23 cellular contexts compared by ENCODE assay signal in the genomic region with DNA sequence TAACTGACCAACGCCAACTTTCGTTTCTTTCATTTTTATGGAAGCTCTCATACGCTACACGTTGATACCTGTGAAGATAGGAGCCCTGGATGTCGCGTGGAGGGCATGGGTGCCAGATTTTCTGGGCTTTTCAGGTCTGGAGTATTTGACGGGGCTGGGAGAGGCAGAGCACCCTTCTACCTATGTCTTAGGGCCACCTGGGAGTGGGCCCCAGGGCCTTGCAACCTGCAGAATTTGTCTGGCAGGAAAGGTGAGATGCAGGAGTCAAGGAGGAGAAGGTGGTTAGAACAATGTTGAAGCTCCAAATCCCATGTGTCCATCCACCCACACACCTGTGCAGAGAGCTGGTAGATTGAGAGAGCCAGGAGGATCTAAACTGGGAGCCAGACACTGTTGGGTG. TPM values are rescaled to one million over a fixed set of nuclear protein-coding genes. Genes with fewer than 3 reads are reported as not detected.
DNase-seq lines count a peak whose midpoint lies in the region; ATAC-seq, FAIRE-seq and TF ChIP-seq lines count a peak whose summit lies in the region.
"Had no signal": no experiment of that assay in that cellular context is flagged by ENCODE, and none has a peak within 500 bp of the region (broad histone marks: within the 10 kb centered on the region; RNA-seq: fewer than 3 reads in every experiment).

No MANE protein-coding gene starts in this region.

- no peak for TF ChIP-seq CTCF in activated CD8-positive, alpha-beta T cell treated with anti-CD3 and anti-CD28 coated beads for 36 hours (IDR thresholded peaks at IDR 0.05)
- TF ChIP-seq CTCF in VCaP (conservative IDR thresholded peaks at IDR 0.05) (no peak), kidney (IDR thresholded peaks at IDR 0.05; ENCODE audit: borderline replicate concordance, extremely low read depth, insufficient read depth) (no peak), OCI-LY7 (conservative IDR thresholded peaks at IDR 0.05; ENCODE audit: low read length) (no peak)

- no peaks in the 10 kb centered on the region for H3K27me3 ChIP-seq in CD4-positive, alpha-beta memory T cell (ENCODE audit: insufficient read depth, low read length)

- peaks cover 50% of the 10 kb centered on the region for H3K4me1 ChIP-seq in CD4-positive, alpha-beta memory T cell (ENCODE audit: insufficient read depth, low read length)
- peaks cover 0 to 11% of the 10 kb centered on the region in 2 donors for H3K4me1 ChIP-seq in kidney (ENCODE audit: control insufficient read depth in 1 of 2, insufficient read depth in 1 of 2, low read depth in 1 of 2, low read length in 2 of 2)
- peaks cover 4% of the 10 kb centered on the region for H3K4me1 ChIP-seq in OCI-LY7 (ENCODE audit: insufficient read depth, low read length, poor library complexity, severe bottlenecking)

- no peak overlapping the region for H3K4me3 ChIP-seq in CD4-positive, alpha-beta memory T cell (ENCODE audit: low read length in 2 of 2)
- H3K4me3 ChIP-seq in kidney (ENCODE audit: low read length in 2 of 2) = no peak overlapping the region
- no peak overlapping the region for H3K4me3 ChIP-seq in OCI-LY7 (ENCODE audit: low read depth, low read length, poor library complexity, severe bottlenecking)
- H3K4me3 ChIP-seq: GM23338, PC-9 had no signal

- DNase-seq in activated CD8-positive, alpha-beta T cell treated with anti-CD3 and anti-CD28 coated beads, Interleukin-2, amount 10 ng/mL, durations not matched to agents 7 days and 5 days = no peak
- DNase-seq in activated CD8-positive, alpha-beta T cell treated with anti-CD3 and anti-CD28 coated beads for 36 hours = no peak
- no peak for DNase-seq in CD4-positive, alpha-beta memory T cell
- DNase-seq in kidney = peak; percentile 29
- no peak for DNase-seq in OCI-LY7 (ENCODE audit: low spot score)
- DNase-seq: 8988T, ACHN, Caco-2, H9, KBM-7, MV-4-11, NCI-H1105, NCI-H1436 treated with DMSO at 0.1 percent for 48 hours, NCI-H187 treated with DMSO at 0.1 percent for 48 hours, NCI-H446, NCI-H524 treated with DMSO at 0.1 percent for 48 hours, NCI-H774, PC-9, SHP77 treated with DMSO at 0.1 percent for 48 hours had no signal

- H3K36me3 Mint-ChIP-seq in activated CD8-positive, alpha-beta T cell treated with anti-CD3 and anti-CD28 coated beads, Interleukin-2, amount 10 ng/mL, durations not matched to agents 7 days and 5 days (ENCODE audit: low read depth) = no peaks in the 10 kb centered on the region
- H3K36me3 Mint-ChIP-seq in activated CD8-positive, alpha-beta T cell treated with anti-CD3 and anti-CD28 coated beads for 36 hours (ENCODE audit: low read depth) = no peaks in the 10 kb centered on the region
- no peaks in the 10 kb centered on the region for H3K36me3 Mint-ChIP-seq in CD4-positive, alpha-beta memory T cell

- no peaks in the 10 kb centered on the region for H3K36me3 ChIP-seq in CD4-positive, alpha-beta memory T cell (ENCODE audit: insufficient read depth, low read length)
- H3K36me3 ChIP-seq in kidney (ENCODE audit: control insufficient read depth in 1 of 2, insufficient read depth in 2 of 2, low read length in 2 of 2) (no peaks in the 10 kb centered on the region), OCI-LY7 (ENCODE audit: insufficient read depth, low read length) (no peaks in the 10 kb centered on the region)

- no peaks in the 10 kb centered on the region for H3K9me2 ChIP-seq in OCI-LY7 (ENCODE audit: insufficient read depth, low read length)

- no peak overlapping the region for H3K4me2 ChIP-seq in OCI-LY7 (ENCODE audit: low read length)
- H3K4me2 ChIP-seq: GM23338, PC-9 had no signal

- no peaks in the 10 kb centered on the region for H3K79me2 ChIP-seq in OCI-LY7 (ENCODE audit: insufficient read depth, low read depth, low read length)

- H3K9me3 Mint-ChIP-seq in activated CD8-positive, alpha-beta T cell treated with anti-CD3 and anti-CD28 coated beads, Interleukin-2, amount 10 ng/mL, durations not matched to agents 7 days and 5 days (ENCODE audit: insufficient read depth) = no peaks in the 10 kb centered on the region
- no peaks in the 10 kb centered on the region for H3K9me3 Mint-ChIP-seq in activated CD8-positive, alpha-beta T cell treated with anti-CD3 and anti-CD28 coated beads for 36 hours
- peaks cover 0 to 2% (median 0%) of the 10 kb centered on the region in 8 donors for H3K9me3 Mint-ChIP-seq in CD4-positive, alpha-beta memory T cell
- H3K9me3 Mint-ChIP-seq: H9 had no signal

- no peak for FAIRE-seq in kidney (lab: Jason Lieb, UNC)
- FAIRE-seq: G401.6 had no signal

- peaks cover 4% of the 10 kb centered on the region for H3K27me3 Mint-ChIP-seq in activated CD8-positive, alpha-beta T cell treated with anti-CD3 and anti-CD28 coated beads, Interleukin-2, amount 10 ng/mL, durations not matched to agents 7 days and 5 days (ENCODE audit: low read depth)
- no peaks in the 10 kb centered on the region for H3K27me3 Mint-ChIP-seq in activated CD8-positive, alpha-beta T cell treated with anti-CD3 and anti-CD28 coated beads for 36 hours
- H3K27me3 Mint-ChIP-seq in CD4-positive, alpha-beta memory T cell = peaks cover 0 to 4% of the 10 kb centered on the region in 2 donors

- no peak for ATAC-seq in activated CD8-positive, alpha-beta T cell treated with anti-CD3 and anti-CD28 coated beads, Interleukin-2, amount 10 ng/mL, durations not matched to agents 7 days and 5 days
- ATAC-seq in activated CD8-positive, alpha-beta T cell treated with anti-CD3 and anti-CD28 coated beads for 36 hours = no peak
- no peak for ATAC-seq in GM21423 (IDR thresholded peaks at IDR 0.05; ENCODE audit: unreplicated experiment)
- ATAC-seq: GM23338 had no signal

- H3K9me3 ChIP-seq in CD4-positive, alpha-beta memory T cell (ENCODE audit: control insufficient read depth in 1 of 2, low read length in 2 of 2) = no peaks in the 10 kb centered on the region
- H3K9me3 ChIP-seq in kidney (ENCODE audit: control insufficient read depth in 1 of 2, low read length in 2 of 2) = no peaks in the 10 kb centered on the region
- H3K9me3 ChIP-seq in OCI-LY7 (ENCODE audit: low read length) = no peaks in the 10 kb centered on the region
- H3K9me3 ChIP-seq: Caco-2 had no signal

- no peak overlapping the region for H3K9ac ChIP-seq in kidney (ENCODE audit: low read length in 2 of 2)

- CTCF ChIA-PET in activated CD8-positive, alpha-beta T cell treated with anti-CD3 and anti-CD28 coated beads, Interleukin-2, amount 10 ng/mL, durations not matched to agents 7 days and 5 days (lab: Charles Lee) = no interaction called here
- CTCF ChIA-PET in activated CD8-positive, alpha-beta T cell treated with anti-CD3 and anti-CD28 coated beads for 36 hours (lab: Charles Lee) = no interaction called here
- CTCF ChIA-PET in CD4-positive, alpha-beta memory T cell (lab: Charles Lee; ENCODE audit: partially characterized antibody) = interaction anchor here (0.7 to 1.0 kb wide), 2 partner anchors 10 to 28 kb away, joined by 3 read pairs; partner anchors contain the start of gene PCMTD2
- CTCF ChIA-PET in OCI-LY7 (lab: Charles Lee; ENCODE audit: unreplicated experiment) = no interaction called here

- no peak overlapping the region for H3K27ac ChIP-seq in CD4-positive, alpha-beta memory T cell (ENCODE audit: low read depth, low read length)
- peak overlapping the region; percentile 91 for H3K27ac ChIP-seq in VCaP
- no peak overlapping the region for H3K27ac ChIP-seq in kidney (ENCODE audit: low read depth in 2 of 2, low read length in 2 of 2)
- H3K27ac ChIP-seq in OCI-LY7 (ENCODE audit: low read depth, low read length, poor library complexity, severe bottlenecking) = no peak overlapping the region
- H3K27ac ChIP-seq: PC-9 had no signal

- no TSS peak for BruUV-seq in OCI-LY7 (replicated peaks; lab: Mats Ljungman, UMichigan)

- peaks cover 3% of the 10 kb centered on the region for H3K4me1 Mint-ChIP-seq in activated CD8-positive, alpha-beta T cell treated with anti-CD3 and anti-CD28 coated beads, Interleukin-2, amount 10 ng/mL, durations not matched to agents 7 days and 5 days (ENCODE audit: low read depth)
- H3K4me1 Mint-ChIP-seq in activated CD8-positive, alpha-beta T cell treated with anti-CD3 and anti-CD28 coated beads for 36 hours (ENCODE audit: low read depth) = peaks cover 19% of the 10 kb centered on the region
- H3K4me1 Mint-ChIP-seq in CD4-positive, alpha-beta memory T cell = peaks cover 19 to 58% (median 37%) of the 10 kb centered on the region in 4 donors

- no peaks in the 10 kb centered on the region for H4K20me1 ChIP-seq in OCI-LY7 (ENCODE audit: insufficient read depth, low read length)

- H3K4me3 Mint-ChIP-seq in activated CD8-positive, alpha-beta T cell treated with anti-CD3 and anti-CD28 coated beads, Interleukin-2, amount 10 ng/mL, durations not matched to agents 7 days and 5 days = no peak overlapping the region
- no peak overlapping the region for H3K4me3 Mint-ChIP-seq in activated CD8-positive, alpha-beta T cell treated with anti-CD3 and anti-CD28 coated beads for 36 hours
- H3K4me3 Mint-ChIP-seq in CD4-positive, alpha-beta memory T cell = peak overlapping the region in 5 of 8 donors; percentile 3 to 75 (median 50)
- H3K4me3 Mint-ChIP-seq: GM23338, H9 had no signal

- no peak overlapping the region for H2AFZ ChIP-seq in OCI-LY7 (ENCODE audit: low read length)
- H2AFZ ChIP-seq: GM23338, PC-9 had no signal

- intact Hi-C loops in activated CD8-positive, alpha-beta T cell treated with anti-CD3 and anti-CD28 coated beads for 36 hours (cut with micrococcal nuclease) = no loop called here
- intact Hi-C loops in CD4-positive, alpha-beta memory T cell (cut with micrococcal nuclease) = no loop called here
- intact Hi-C loops in kidney (cut with DNase I) (no loop called here), OCI-LY7 (cut with micrococcal nuclease; ENCODE audit: unreplicated experiment) (no loop called here)

- POLR2A ChIA-PET in activated CD8-positive, alpha-beta T cell treated with anti-CD3 and anti-CD28 coated beads, Interleukin-2, amount 10 ng/mL, durations not matched to agents 7 days and 5 days (lab: Charles Lee) = no interaction called here
- POLR2A ChIA-PET in activated CD8-positive, alpha-beta T cell treated with anti-CD3 and anti-CD28 coated beads for 36 hours (lab: Charles Lee) = no interaction called here
- POLR2A ChIA-PET in CD4-positive, alpha-beta memory T cell (lab: Charles Lee; ENCODE audit: partially characterized antibody) = interaction anchor here (1.6 to 2.0 kb wide), 2 partner anchors 12 to 28 kb away, joined by 4 to 9 read pairs; partner anchors contain the start of gene PCMTD2
- POLR2A ChIA-PET in OCI-LY7 (lab: Charles Lee) = no interaction called here

- H3K27ac Mint-ChIP-seq in activated CD8-positive, alpha-beta T cell treated with anti-CD3 and anti-CD28 coated beads, Interleukin-2, amount 10 ng/mL, durations not matched to agents 7 days and 5 days = peak overlapping the region; percentile 50
- no peak overlapping the region for H3K27ac Mint-ChIP-seq in activated CD8-positive, alpha-beta T cell treated with anti-CD3 and anti-CD28 coated beads for 36 hours
- peak overlapping the region; percentile 25 to 91 (median 59) for H3K27ac Mint-ChIP-seq in CD4-positive, alpha-beta memory T cell
- H3K27ac Mint-ChIP-seq: GM23338, H9 had no signal

RNA-seq across cellular contexts. Expression of gene PCMTD2, which starts 27.5 kb away (rescaled TPM):
- 10 to 100 TPM; 32.0 to 33.2 TPM for total RNA-seq in activated CD8-positive, alpha-beta T cell treated with anti-CD3 and anti-CD28 coated beads, Interleukin-2, amount 10 ng/mL, durations not matched to agents 7 days and 5 days
- total RNA-seq in activated CD8-positive, alpha-beta T cell treated with anti-CD3 and anti-CD28 coated beads for 36 hours = 10 to 100 TPM; 26.0 to 28.6 TPM
- 100 to 1,000 TPM; 187 to 196 TPM for total RNA-seq in CD4-positive, alpha-beta memory T cell
- polyA plus RNA-seq in CD4-positive, alpha-beta memory T cell = 100 to 1,000 TPM in 1 of 2 donors, 10 to 100 TPM in 1; 52.5 to 111 TPM
- total RNA-seq in kidney (53.8 TPM), OCI-LY7 (2022) (51.7 and 64.2 TPM in 2 replicates)
- 25.0 TPM for polyA plus RNA-seq in kidney (ENCODE audit: insufficient read depth, low read depth, low replicate concordance)
- 47.0 and 62.1 TPM in 2 replicates for total RNA-seq in OCI-LY7 (2014; rRNA removed; shearing (Covaris generic))

Comparison
In these comparisons a context has a peak if more than half of its experiments do, and no peak if none do; other contexts are left out.
1. H3K4me3 Mint-ChIP-seq: peak in CD4-positive, alpha-beta memory T cell (5 of 8); none in activated CD8-positive, alpha-beta T cell treated with anti-CD3 and anti-CD28 coated beads, Interleukin-2, amount 10 ng/mL, durations not matched to agents 7 days and 5 days (single experiment) and activated CD8-positive, alpha-beta T cell treated with anti-CD3 and anti-CD28 coated beads for 36 hours (single experiment).